1 cellular context compared by ENCODE assay signal in genomic region chr12:75863475-75863874, GRCh38.
TF ChIP-seq lines count a peak whose summit lies in the region.

No MANE protein-coding gene starts in this region.

TF ChIP-seq in SK-N-SH, 30 proteins besides CTCF, POLR2A, EP300 and RAD21 (continued from another document):
- no peak for TF ChIP-seq TEAD4 (IDR thresholded peaks at IDR 0.05; ENCODE audit: borderline replicate concordance, insufficient read depth)
